In the genomic region with DNA sequence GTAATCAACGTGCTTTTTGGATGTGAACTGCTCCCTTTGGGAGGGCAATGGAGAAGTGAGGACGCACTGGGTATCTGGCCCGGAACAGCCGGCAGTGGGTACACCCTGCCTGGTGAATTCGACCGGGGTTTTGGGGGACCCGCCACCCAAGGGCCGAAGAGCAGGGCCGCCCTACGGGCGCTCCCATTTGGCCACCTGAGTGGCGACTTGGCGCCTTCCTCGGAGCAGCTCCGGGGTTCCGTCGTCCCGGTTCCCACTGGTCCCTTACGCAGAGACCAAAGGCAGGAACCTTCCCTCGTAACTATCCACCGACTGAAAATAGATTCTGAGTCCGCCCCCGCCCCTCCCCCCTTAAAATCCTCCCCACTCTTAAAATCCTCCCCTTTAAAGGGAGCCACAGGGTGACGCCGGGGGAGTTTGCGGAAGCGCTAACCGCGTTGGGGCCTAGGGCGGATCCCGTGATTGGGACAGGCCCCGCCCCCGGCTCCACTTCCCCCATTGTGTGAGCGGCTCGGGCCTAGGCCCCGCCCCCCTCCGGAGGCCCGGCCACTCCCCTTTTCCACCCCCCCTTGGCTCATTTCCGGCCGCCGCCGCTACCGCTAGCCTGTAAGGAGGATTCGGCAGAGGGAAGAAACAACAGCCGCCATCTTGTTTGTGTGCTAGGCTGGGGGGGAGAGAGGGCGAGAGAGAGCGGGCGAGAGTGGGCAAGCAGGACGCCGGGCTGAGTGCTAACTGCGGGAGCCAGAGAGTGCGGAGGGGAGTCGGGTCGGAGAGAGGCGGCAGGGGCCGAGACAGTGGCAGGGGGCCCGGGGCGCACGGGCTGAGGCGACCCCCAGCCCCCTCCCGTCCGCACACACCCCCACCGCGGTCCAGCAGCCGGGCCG, we compare ENCODE assay signal across 1 cellular context.
TF ChIP-seq lines count a peak whose summit lies in the region.

No MANE protein-coding gene starts in this region.

TF ChIP-seq in HEK293, 187 proteins besides CTCF, POLR2A, EP300 and RAD21 (continued from another document and continues in another):
- TF ChIP-seq, protein P1, sequence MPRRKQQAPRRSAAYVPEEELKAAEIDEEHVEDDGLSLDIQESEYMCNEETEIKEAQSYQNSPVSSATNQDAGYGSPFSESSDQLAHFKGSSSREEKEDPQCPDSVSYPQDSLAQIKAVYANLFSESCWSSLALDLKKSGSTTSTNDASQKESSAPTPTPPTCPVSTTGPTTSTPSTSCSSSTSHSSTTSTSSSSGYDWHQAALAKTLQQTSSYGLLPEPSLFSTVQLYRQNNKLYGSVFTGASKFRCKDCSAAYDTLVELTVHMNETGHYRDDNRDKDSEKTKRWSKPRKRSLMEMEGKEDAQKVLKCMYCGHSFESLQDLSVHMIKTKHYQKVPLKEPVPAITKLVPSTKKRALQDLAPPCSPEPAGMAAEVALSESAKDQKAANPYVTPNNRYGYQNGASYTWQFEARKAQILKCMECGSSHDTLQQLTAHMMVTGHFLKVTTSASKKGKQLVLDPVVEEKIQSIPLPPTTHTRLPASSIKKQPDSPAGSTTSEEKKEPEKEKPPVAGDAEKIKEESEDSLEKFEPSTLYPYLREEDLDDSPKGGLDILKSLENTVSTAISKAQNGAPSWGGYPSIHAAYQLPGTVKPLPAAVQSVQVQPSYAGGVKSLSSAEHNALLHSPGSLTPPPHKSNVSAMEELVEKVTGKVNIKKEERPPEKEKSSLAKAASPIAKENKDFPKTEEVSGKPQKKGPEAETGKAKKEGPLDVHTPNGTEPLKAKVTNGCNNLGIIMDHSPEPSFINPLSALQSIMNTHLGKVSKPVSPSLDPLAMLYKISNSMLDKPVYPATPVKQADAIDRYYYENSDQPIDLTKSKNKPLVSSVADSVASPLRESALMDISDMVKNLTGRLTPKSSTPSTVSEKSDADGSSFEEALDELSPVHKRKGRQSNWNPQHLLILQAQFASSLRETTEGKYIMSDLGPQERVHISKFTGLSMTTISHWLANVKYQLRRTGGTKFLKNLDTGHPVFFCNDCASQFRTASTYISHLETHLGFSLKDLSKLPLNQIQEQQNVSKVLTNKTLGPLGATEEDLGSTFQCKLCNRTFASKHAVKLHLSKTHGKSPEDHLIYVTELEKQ (tag by site-specific recombination; IDR thresholded peaks at IDR 0.05; ENCODE audit: borderline replicate concordance) = peak; percentile 18; the same call in 1 of the 2 replicates
- TF ChIP-seq, protein P2, sequence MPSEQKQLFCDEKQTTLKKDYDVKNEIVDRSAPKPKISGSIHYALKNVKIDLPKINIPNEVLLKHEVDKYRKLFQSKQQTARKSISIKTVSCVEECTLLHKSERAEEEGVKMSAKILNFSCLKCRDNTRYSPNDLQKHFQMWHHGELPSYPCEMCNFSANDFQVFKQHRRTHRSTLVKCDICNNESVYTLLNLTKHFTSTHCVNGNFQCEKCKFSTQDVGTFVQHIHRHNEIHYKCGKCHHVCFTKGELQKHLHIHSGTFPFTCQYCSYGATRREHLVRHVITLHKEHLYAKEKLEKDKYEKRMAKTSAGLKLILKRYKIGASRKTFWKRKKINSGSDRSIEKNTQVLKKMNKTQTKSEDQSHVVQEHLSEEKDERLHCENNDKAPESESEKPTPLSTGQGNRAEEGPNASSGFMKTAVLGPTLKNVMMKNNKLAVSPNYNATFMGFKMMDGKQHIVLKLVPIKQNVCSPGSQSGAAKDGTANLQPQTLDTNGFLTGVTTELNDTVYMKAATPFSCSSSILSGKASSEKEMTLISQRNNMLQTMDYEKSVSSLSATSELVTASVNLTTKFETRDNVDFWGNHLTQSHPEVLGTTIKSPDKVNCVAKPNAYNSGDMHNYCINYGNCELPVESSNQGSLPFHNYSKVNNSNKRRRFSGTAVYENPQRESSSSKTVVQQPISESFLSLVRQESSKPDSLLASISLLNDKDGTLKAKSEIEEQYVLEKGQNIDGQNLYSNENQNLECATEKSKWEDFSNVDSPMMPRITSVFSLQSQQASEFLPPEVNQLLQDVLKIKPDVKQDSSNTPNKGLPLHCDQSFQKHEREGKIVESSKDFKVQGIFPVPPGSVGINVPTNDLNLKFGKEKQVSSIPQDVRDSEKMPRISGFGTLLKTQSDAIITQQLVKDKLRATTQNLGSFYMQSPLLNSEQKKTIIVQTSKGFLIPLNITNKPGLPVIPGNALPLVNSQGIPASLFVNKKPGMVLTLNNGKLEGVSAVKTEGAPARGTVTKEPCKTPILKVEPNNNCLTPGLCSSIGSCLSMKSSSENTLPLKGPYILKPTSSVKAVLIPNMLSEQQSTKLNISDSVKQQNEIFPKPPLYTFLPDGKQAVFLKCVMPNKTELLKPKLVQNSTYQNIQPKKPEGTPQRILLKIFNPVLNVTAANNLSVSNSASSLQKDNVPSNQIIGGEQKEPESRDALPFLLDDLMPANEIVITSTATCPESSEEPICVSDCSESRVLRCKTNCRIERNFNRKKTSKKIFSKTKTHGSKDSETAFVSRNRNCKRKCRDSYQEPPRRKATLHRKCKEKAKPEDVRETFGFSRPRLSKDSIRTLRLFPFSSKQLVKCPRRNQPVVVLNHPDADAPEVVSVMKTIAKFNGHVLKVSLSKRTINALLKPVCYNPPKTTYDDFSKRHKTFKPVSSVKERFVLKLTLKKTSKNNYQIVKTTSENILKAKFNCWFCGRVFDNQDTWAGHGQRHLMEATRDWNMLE (tag by site-specific recombination; conservative IDR thresholded peaks at IDR 0.05; ENCODE audit: low read depth) = peak; percentile 31; the same call in 1 of the 2 replicates
- peak; percentile 92 for TF ChIP-seq ZBTB17 (tag by site-specific recombination; IDR thresholded peaks at IDR 0.05)
- no peak for TF ChIP-seq ZFP41 (tag by site-specific recombination; IDR thresholded peaks at IDR 0.05; ENCODE audit: borderline replicate concordance)
- TF ChIP-seq, protein P3, sequence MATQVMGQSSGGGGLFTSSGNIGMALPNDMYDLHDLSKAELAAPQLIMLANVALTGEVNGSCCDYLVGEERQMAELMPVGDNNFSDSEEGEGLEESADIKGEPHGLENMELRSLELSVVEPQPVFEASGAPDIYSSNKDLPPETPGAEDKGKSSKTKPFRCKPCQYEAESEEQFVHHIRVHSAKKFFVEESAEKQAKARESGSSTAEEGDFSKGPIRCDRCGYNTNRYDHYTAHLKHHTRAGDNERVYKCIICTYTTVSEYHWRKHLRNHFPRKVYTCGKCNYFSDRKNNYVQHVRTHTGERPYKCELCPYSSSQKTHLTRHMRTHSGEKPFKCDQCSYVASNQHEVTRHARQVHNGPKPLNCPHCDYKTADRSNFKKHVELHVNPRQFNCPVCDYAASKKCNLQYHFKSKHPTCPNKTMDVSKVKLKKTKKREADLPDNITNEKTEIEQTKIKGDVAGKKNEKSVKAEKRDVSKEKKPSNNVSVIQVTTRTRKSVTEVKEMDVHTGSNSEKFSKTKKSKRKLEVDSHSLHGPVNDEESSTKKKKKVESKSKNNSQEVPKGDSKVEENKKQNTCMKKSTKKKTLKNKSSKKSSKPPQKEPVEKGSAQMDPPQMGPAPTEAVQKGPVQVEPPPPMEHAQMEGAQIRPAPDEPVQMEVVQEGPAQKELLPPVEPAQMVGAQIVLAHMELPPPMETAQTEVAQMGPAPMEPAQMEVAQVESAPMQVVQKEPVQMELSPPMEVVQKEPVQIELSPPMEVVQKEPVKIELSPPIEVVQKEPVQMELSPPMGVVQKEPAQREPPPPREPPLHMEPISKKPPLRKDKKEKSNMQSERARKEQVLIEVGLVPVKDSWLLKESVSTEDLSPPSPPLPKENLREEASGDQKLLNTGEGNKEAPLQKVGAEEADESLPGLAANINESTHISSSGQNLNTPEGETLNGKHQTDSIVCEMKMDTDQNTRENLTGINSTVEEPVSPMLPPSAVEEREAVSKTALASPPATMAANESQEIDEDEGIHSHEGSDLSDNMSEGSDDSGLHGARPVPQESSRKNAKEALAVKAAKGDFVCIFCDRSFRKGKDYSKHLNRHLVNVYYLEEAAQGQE (tag by site-specific recombination; IDR thresholded peaks at IDR 0.05) = peak; percentile 60
- TF ChIP-seq HIC1 (tag by site-specific recombination; IDR thresholded peaks at IDR 0.05) = peak; percentile 96
- no peak for TF ChIP-seq ZNF10 (tag by site-specific recombination; IDR thresholded peaks at IDR 0.05)
- no peak for TF ChIP-seq ZNF140 (tag by site-specific recombination; IDR thresholded peaks at IDR 0.05)
- TF ChIP-seq GLIS2 (tag by site-specific recombination; IDR thresholded peaks at IDR 0.05) = peak; percentile 99
- TF ChIP-seq KLF8 (tag by site-specific recombination; IDR thresholded peaks at IDR 0.05) = peak; percentile 92
- TF ChIP-seq ZNF174 (tag by site-specific recombination; IDR thresholded peaks at IDR 0.05) = no peak
- TF ChIP-seq, protein P4, sequence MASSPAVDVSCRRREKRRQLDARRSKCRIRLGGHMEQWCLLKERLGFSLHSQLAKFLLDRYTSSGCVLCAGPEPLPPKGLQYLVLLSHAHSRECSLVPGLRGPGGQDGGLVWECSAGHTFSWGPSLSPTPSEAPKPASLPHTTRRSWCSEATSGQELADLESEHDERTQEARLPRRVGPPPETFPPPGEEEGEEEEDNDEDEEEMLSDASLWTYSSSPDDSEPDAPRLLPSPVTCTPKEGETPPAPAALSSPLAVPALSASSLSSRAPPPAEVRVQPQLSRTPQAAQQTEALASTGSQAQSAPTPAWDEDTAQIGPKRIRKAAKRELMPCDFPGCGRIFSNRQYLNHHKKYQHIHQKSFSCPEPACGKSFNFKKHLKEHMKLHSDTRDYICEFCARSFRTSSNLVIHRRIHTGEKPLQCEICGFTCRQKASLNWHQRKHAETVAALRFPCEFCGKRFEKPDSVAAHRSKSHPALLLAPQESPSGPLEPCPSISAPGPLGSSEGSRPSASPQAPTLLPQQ (tag by site-specific recombination; IDR thresholded peaks at IDR 0.05) = peak; percentile 80
- no peak for TF ChIP-seq ZNF658 (tag by site-specific recombination; IDR thresholded peaks at IDR 0.05)
- TF ChIP-seq KLF9 (tag by site-specific recombination; IDR thresholded peaks at IDR 0.05; ENCODE audit: low read depth) = peak; percentile 91
- no peak for TF ChIP-seq MEIS1 (CRISPR knock-in tag; IDR thresholded peaks at IDR 0.05; ENCODE audit: borderline replicate concordance)
- TF ChIP-seq GLI2 (tag by site-specific recombination; IDR thresholded peaks at IDR 0.05; ENCODE audit: borderline replicate concordance, low read depth) = no peak
- TF ChIP-seq ZNF214 (tag by site-specific recombination; IDR thresholded peaks at IDR 0.05; ENCODE audit: borderline replicate concordance) = no peak
- TF ChIP-seq ZNF548 (tag by site-specific recombination; IDR thresholded peaks at IDR 0.05) = no peak
- TF ChIP-seq, protein P5, sequence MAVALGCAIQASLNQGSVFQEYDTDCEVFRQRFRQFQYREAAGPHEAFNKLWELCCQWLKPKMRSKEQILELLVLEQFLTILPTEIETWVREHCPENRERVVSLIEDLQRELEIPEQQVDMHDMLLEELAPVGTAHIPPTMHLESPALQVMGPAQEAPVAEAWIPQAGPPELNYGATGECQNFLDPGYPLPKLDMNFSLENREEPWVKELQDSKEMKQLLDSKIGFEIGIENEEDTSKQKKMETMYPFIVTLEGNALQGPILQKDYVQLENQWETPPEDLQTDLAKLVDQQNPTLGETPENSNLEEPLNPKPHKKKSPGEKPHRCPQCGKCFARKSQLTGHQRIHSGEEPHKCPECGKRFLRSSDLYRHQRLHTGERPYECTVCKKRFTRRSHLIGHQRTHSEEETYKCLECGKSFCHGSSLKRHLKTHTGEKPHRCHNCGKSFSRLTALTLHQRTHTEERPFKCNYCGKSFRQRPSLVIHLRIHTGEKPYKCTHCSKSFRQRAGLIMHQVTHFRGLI (tag by site-specific recombination; IDR thresholded peaks at IDR 0.05) = no peak
- no peak for TF ChIP-seq ZNF133 (tag by site-specific recombination; IDR thresholded peaks at IDR 0.05)
- TF ChIP-seq ZFP69B (tag by site-specific recombination; IDR thresholded peaks at IDR 0.05) = peak; percentile 67
- peak; percentile 65; the same call in 1 of the 2 replicates for TF ChIP-seq IKZF3 (tag by site-specific recombination; IDR thresholded peaks at IDR 0.05)
- peak; percentile 69 for TF ChIP-seq WT1 (tag by site-specific recombination; IDR thresholded peaks at IDR 0.05)
- TF ChIP-seq, protein P6, sequence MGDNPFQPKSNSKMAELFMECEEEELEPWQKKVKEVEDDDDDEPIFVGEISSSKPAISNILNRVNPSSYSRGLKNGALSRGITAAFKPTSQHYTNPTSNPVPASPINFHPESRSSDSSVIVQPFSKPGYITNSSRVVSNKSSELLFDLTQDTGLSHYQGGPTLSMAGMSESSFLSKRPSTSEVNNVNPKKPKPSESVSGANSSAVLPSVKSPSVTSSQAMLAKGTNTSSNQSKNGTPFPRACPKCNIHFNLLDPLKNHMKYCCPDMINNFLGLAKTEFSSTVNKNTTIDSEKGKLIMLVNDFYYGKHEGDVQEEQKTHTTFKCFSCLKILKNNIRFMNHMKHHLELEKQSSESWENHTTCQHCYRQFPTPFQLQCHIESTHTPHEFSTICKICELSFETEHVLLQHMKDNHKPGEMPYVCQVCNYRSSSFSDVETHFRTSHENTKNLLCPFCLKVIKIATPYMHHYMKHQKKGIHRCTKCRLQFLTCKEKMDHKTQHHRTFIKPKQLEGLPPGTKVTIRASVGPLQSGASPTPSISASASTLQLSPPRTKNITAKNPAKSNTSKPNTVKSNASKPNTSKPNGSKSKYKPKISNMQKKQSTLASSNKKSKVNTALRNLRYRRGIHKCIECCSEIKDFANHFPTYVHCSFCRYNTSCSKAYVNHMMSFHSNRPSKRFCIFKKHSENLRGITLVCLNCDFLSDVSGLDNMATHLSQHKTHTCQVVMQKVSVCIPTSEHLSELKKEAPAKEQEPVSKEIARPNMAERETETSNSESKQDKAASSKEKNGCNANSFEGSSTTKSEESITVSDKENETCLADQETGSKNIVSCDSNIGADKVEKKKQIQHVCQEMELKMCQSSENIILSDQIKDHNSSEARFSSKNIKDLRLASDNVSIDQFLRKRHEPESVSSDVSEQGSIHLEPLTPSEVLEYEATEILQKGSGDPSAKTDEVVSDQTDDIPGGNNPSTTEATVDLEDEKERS (tag by site-specific recombination; IDR thresholded peaks at IDR 0.05) = peak; percentile 84; the same call in 1 of the 2 replicates
- no peak for TF ChIP-seq TCF7L2 (IDR thresholded peaks at IDR 0.05; ENCODE audit: borderline replicate concordance, low read depth, low read length)
- no peak for TF ChIP-seq ZBTB1 (tag by site-specific recombination; IDR thresholded peaks at IDR 0.05)
- TF ChIP-seq ZFHX2 (tag by site-specific recombination; conservative IDR thresholded peaks at IDR 0.05) = peak; percentile 58
- 0 out of 2 replicates have a peak, but pooled peaks have one; percentile 13 for TF ChIP-seq ZNF843 (tag by site-specific recombination; IDR thresholded peaks at IDR 0.05)
- no peak for TF ChIP-seq ZNF571 (tag by site-specific recombination; IDR thresholded peaks at IDR 0.05)
- TF ChIP-seq GLIS1 (tag by site-specific recombination; IDR thresholded peaks at IDR 0.05) = peak; percentile 92
- no peak for TF ChIP-seq ZNF239 (tag by site-specific recombination; IDR thresholded peaks at IDR 0.05)
- 0 out of 2 replicates have a peak, but pooled peaks have one; percentile 32 for TF ChIP-seq SCRT2 (tag by site-specific recombination; IDR thresholded peaks at IDR 0.05)
